In the genomic region with DNA sequence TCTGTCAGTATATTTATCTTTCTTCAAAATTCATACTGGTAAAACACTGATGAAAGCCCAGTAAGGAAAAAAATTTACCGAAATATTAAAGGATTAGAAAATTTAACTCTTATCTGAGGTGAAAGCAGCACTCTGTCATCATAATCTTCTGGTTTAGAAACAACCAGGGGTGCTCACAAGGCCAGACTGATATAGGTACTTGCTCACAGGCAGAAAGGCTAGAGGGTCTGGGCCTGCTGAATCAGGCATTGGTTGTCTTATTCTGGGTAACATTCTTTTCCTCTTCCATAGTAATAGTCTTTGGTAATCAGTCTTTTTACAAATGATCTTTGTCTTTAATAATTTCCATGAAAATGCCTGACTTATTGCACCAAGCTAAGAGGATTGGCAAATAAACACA, we compare ENCODE assay signal across 1 cellular context.
TF ChIP-seq lines count a peak whose summit lies in the region.

No MANE protein-coding gene starts in this region.

TF ChIP-seq in GM23338, 12 proteins besides CTCF, POLR2A, EP300 and RAD21 (continued from another document):
- TF ChIP-seq, protein P1, sequence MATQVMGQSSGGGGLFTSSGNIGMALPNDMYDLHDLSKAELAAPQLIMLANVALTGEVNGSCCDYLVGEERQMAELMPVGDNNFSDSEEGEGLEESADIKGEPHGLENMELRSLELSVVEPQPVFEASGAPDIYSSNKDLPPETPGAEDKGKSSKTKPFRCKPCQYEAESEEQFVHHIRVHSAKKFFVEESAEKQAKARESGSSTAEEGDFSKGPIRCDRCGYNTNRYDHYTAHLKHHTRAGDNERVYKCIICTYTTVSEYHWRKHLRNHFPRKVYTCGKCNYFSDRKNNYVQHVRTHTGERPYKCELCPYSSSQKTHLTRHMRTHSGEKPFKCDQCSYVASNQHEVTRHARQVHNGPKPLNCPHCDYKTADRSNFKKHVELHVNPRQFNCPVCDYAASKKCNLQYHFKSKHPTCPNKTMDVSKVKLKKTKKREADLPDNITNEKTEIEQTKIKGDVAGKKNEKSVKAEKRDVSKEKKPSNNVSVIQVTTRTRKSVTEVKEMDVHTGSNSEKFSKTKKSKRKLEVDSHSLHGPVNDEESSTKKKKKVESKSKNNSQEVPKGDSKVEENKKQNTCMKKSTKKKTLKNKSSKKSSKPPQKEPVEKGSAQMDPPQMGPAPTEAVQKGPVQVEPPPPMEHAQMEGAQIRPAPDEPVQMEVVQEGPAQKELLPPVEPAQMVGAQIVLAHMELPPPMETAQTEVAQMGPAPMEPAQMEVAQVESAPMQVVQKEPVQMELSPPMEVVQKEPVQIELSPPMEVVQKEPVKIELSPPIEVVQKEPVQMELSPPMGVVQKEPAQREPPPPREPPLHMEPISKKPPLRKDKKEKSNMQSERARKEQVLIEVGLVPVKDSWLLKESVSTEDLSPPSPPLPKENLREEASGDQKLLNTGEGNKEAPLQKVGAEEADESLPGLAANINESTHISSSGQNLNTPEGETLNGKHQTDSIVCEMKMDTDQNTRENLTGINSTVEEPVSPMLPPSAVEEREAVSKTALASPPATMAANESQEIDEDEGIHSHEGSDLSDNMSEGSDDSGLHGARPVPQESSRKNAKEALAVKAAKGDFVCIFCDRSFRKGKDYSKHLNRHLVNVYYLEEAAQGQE (IDR thresholded peaks at IDR 0.05; ENCODE audit: unreplicated experiment), result no peak
- TF ChIP-seq EZH2 (IDR thresholded peaks at IDR 0.05; ENCODE audit: low read depth, unreplicated experiment) (no peak), EZH2phosphoT487 (IDR thresholded peaks at IDR 0.05; ENCODE audit: unreplicated experiment) (no peak), CREB1 (CRISPR knock-in tag; IDR thresholded peaks at IDR 0.05; ENCODE audit: low read depth) (no peak), ZNF462 (CRISPR knock-in tag; IDR thresholded peaks at IDR 0.05) (no peak), ZNF331 (CRISPR knock-in tag; IDR thresholded peaks at IDR 0.05; ENCODE audit: low read depth) (no peak), ZNF114 (CRISPR knock-in tag; IDR thresholded peaks at IDR 0.05) (no peak)
- TF ChIP-seq, protein P2, sequence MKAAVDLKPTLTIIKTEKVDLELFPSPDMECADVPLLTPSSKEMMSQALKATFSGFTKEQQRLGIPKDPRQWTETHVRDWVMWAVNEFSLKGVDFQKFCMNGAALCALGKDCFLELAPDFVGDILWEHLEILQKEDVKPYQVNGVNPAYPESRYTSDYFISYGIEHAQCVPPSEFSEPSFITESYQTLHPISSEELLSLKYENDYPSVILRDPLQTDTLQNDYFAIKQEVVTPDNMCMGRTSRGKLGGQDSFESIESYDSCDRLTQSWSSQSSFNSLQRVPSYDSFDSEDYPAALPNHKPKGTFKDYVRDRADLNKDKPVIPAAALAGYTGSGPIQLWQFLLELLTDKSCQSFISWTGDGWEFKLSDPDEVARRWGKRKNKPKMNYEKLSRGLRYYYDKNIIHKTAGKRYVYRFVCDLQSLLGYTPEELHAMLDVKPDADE (IDR thresholded peaks at IDR 0.05), result no peak
